Comparison of ENCODE assay signal across 1 cellular context in genomic region chr12:9449657-9450126, GRCh38.
A peak's percentile ranks its signal among the peaks of the same experiment; 100 is the strongest.
TF ChIP-seq lines count a peak whose summit lies in the region.

No MANE protein-coding gene starts in this region.

TF ChIP-seq in H1, 55 proteins besides CTCF, POLR2A, EP300 and RAD21:
- TF ChIP-seq SP1 (IDR thresholded peaks at IDR 0.05; ENCODE audit: low read depth, low read length) = 0 out of 2 replicates have a peak, but pooled peaks have one; percentile 13
